8 cellular contexts compared by ENCODE assay signal in the genomic region with DNA sequence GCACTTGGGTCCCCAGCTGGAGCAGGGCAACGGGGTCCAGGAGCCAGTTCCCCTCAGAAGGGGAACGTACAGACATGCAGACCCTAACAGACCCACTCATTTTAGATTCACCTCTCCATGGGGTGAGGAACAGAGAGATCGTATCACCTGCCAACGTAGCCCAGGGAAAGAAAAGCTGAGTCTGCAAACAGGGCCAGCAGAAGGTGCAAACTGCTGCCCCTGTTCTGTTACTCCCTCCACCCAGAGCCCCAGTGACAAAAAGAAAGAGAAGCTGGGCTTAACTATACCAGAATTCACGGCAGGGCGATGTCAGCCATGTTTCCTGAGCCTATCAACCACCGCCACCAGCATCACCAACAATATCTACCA. TPM values are rescaled to one million over a fixed set of nuclear protein-coding genes. Genes with fewer than 3 reads are reported as not detected.
DNase-seq lines count a peak whose midpoint lies in the region; ATAC-seq and TF ChIP-seq lines count a peak whose summit lies in the region.

No MANE protein-coding gene starts in this region.

- H3K27ac ChIP-seq in left ventricle myocardium inferior (replicated peaks) (peak overlapping the region; percentile 88), skeletal muscle tissue (ENCODE audit: low read depth, low read length) (peak overlapping the region; percentile 75)

- peak overlapping the region; percentile 65; the same call in 1 of the 2 replicates for H3K4me3 ChIP-seq in H7 (ENCODE audit: insufficient read depth, low read depth, low read length)
- peak overlapping the region; percentile 89 for H3K4me3 ChIP-seq in left ventricle myocardium inferior
- peak overlapping the region; percentile 92 to 94 (median 92) for H3K4me3 ChIP-seq in skeletal muscle tissue (ENCODE audit: low read length in 3 of 3)

- H3K9me3 Mint-ChIP-seq in activated CD4-positive, alpha-beta memory T cell treated with anti-CD3 and anti-CD28 coated beads for 36 hours = no peaks in the 10 kb centered on the region

- no peak overlapping the region for H3K27ac Mint-ChIP-seq in activated CD4-positive, alpha-beta memory T cell treated with anti-CD3 and anti-CD28 coated beads for 36 hours

- intact Hi-C loops in activated CD4-positive, alpha-beta memory T cell treated with anti-CD3 and anti-CD28 coated beads for 36 hours (cut with micrococcal nuclease) = loop anchor here (1.0 to 2.0 kb wide), 5 partner anchors 171 to 750 kb away; a partner anchor contains a TSS
- intact Hi-C loops in left ventricle myocardium inferior (cut with micrococcal nuclease) (no loop called here), sciatic nerve (cut with DNase I) (no loop called here)

- H3K36me3 Mint-ChIP-seq in activated CD4-positive, alpha-beta memory T cell treated with anti-CD3 and anti-CD28 coated beads for 36 hours = no peaks in the 10 kb centered on the region

- peak overlapping the region; percentile 78 for H3K4me3 Mint-ChIP-seq in activated CD4-positive, alpha-beta memory T cell treated with anti-CD3 and anti-CD28 coated beads for 36 hours

- peak overlapping the region; percentile 88 to 93 (median 90) for H3K9ac ChIP-seq in skeletal muscle tissue (ENCODE audit: low read depth in 1 of 3, low read length in 3 of 3)

- H3K9me3 ChIP-seq in left ventricle myocardium inferior (replicated peaks) (no peaks in the 10 kb centered on the region), skeletal muscle tissue (ENCODE audit: control insufficient read depth in 3 of 3, low read length in 3 of 3) (no peaks in the 10 kb centered on the region)

- H3K36me3 ChIP-seq in H7 (replicated peaks; ENCODE audit: control insufficient read depth, insufficient read depth, low read length) (no peaks in the 10 kb centered on the region), left ventricle myocardium inferior (peaks cover under 1% of the 10 kb centered on the region), skeletal muscle tissue (ENCODE audit: control insufficient read depth in 3 of 3, insufficient read depth in 3 of 3, low read length in 3 of 3) (peaks cover 0 to 4% (median under 1%) of the 10 kb centered on the region in 3 donors)

- ATAC-seq in sciatic nerve (no peak), GM18519 (IDR thresholded peaks at IDR 0.05; ENCODE audit: low FRiP score, unreplicated experiment) (no peak)

- DNase-seq in H7 (no peak), left ventricle myocardium inferior (no peak), NCI-H2227 treated with DMSO at 0.1 percent for 48 hours (lab: John Stamatoyannopoulos, UW) (no peak), sciatic nerve (ENCODE audit: low spot score) (no peak), mucosa of gallbladder (ENCODE audit: low spot score) (no peak)
- DNase-seq in activated CD4-positive, alpha-beta memory T cell treated with anti-CD3 and anti-CD28 coated beads for 36 hours = no peak

- H3K4me1 ChIP-seq in left ventricle myocardium inferior = peaks cover 40% of the 10 kb centered on the region
- H3K4me1 ChIP-seq in skeletal muscle tissue (ENCODE audit: control insufficient read depth in 3 of 3, insufficient read depth in 3 of 3, low read length in 3 of 3) = peaks cover 20 to 23% (median 22%) of the 10 kb centered on the region in 3 donors

- peaks cover 24% of the 10 kb centered on the region for H3K4me1 Mint-ChIP-seq in activated CD4-positive, alpha-beta memory T cell treated with anti-CD3 and anti-CD28 coated beads for 36 hours (ENCODE audit: low read depth)

- CTCF ChIA-PET in activated CD4-positive, alpha-beta memory T cell treated with anti-CD3 and anti-CD28 coated beads for 36 hours (lab: Charles Lee) = interaction anchor here (0.6 to 3.5 kb wide), 38 partner anchors 9 to 600 kb away, joined by 3 to 58 read pairs (median 5); a partner anchor contains a TSS

- peaks cover 3% of the 10 kb centered on the region for H3K27me3 ChIP-seq in H7 (ENCODE audit: control insufficient read depth, insufficient read depth, low read length)
- H3K27me3 ChIP-seq in left ventricle myocardium inferior (ENCODE audit: low read depth) = peaks cover 11% of the 10 kb centered on the region
- peaks cover 0 to 4% (median 0%) of the 10 kb centered on the region in 3 donors for H3K27me3 ChIP-seq in skeletal muscle tissue (ENCODE audit: control insufficient read depth in 3 of 3, insufficient read depth in 3 of 3, low read length in 3 of 3)

- no peak for TF ChIP-seq CTCF in left ventricle myocardium inferior (IDR thresholded peaks at IDR 0.05; ENCODE audit: borderline replicate concordance)

- H3K27me3 Mint-ChIP-seq in activated CD4-positive, alpha-beta memory T cell treated with anti-CD3 and anti-CD28 coated beads for 36 hours = no peaks in the 10 kb centered on the region

- POLR2A ChIA-PET in activated CD4-positive, alpha-beta memory T cell treated with anti-CD3 and anti-CD28 coated beads for 36 hours (lab: Charles Lee) = interaction anchor here (4.8 kb wide), 1 partner anchor 204 kb away, joined by 35 read pairs; a partner anchor contains a TSS

RNA-seq across cellular contexts. Expression of a gene that starts 0.8 kb away (rescaled TPM):
- total RNA-seq in H7 (2014; rRNA removed; shearing (Covaris generic)) = 30.2 and 41.3 TPM in 2 replicates
- total RNA-seq in activated CD4-positive, alpha-beta memory T cell treated with anti-CD3 and anti-CD28 coated beads for 36 hours = 10 to 100 TPM; 10.1 to 10.4 TPM
- total RNA-seq in left ventricle myocardium inferior (16.6 TPM), skeletal muscle tissue (10.4 TPM), sciatic nerve (23.2 TPM), mucosa of gallbladder (50.3 TPM)

RNA-seq across cellular contexts. Expression of a gene that starts 15.2 kb away (rescaled TPM):
- total RNA-seq in H7 (2014; rRNA removed; shearing (Covaris generic)) = 1.4 TPM in 2 replicates
- under 1 TPM; 0.02 to 0.05 TPM for total RNA-seq in activated CD4-positive, alpha-beta memory T cell treated with anti-CD3 and anti-CD28 coated beads for 36 hours
- total RNA-seq in left ventricle myocardium inferior (0.58 TPM), skeletal muscle tissue (0.52 TPM), sciatic nerve (7.6 TPM), mucosa of gallbladder (2.5 TPM)
